Comparison of ENCODE assay signal across 9 cellular contexts in genomic region chr1:210657806-210658205, GRCh38.
"Had no signal": no experiment of that assay in that cellular context is flagged by ENCODE, and none has a peak within 500 bp of the region (broad histone marks: within the 10 kb centered on the region; RNA-seq: fewer than 3 reads in every experiment).

No MANE protein-coding gene starts in this region.

- H3K9ac ChIP-seq: GM23248 had no signal

- H3K4me3 ChIP-seq: GM23248, HAP-1 had no signal

- H3K4me1 ChIP-seq: HAP-1 had no signal

- H3K27ac ChIP-seq: GM23248, HL-60 had no signal

- H3K36me3 ChIP-seq: HAP-1 had no signal

- H3K9me3 ChIP-seq: HAP-1 had no signal

- DNase-seq: GM23248, GOT3, H7, HFFc6, KBM-7 had no signal

- H2AFZ ChIP-seq: GM23248 had no signal

- ATAC-seq: HCT116, HepG2 had no signal
